13 cellular contexts compared by ENCODE assay signal in genomic region chr22:37098976-37099577, GRCh38. TPM values are rescaled to one million over a fixed set of nuclear protein-coding genes. Genes with fewer than 3 reads are reported as not detected.
DNase-seq lines count a peak whose midpoint lies in the region; ATAC-seq and TF ChIP-seq lines count a peak whose summit lies in the region.
"Had no signal": no experiment of that assay in that cellular context is flagged by ENCODE, and none has a peak within 500 bp of the region (broad histone marks: within the 10 kb centered on the region; RNA-seq: fewer than 3 reads in every experiment).

No MANE protein-coding gene starts in this region.

- H3K9me3 Mint-ChIP-seq in activated T-helper 17 cell treated with anti-CD3 and anti-CD28 coated beads, Interleukin-2, amount 50 U/mL, for 72 hours = no peaks in the 10 kb centered on the region
- H3K9me3 Mint-ChIP-seq in natural killer cell = no peaks in the 10 kb centered on the region

- no peak for ATAC-seq in activated T-helper 17 cell treated with anti-CD3 and anti-CD28 coated beads, Interleukin-2, amount 50 U/mL, for 72 hours (replicated peaks)
- peak in 2 of 3 donors; percentile 46 to 66 for ATAC-seq in natural killer cell

- intact Hi-C loops in natural killer cell (cut with micrococcal nuclease) = no loop called here

- H3K27ac Mint-ChIP-seq in activated T-helper 17 cell treated with anti-CD3 and anti-CD28 coated beads, Interleukin-2, amount 50 U/mL, for 72 hours = peak overlapping the region; percentile 84
- peak overlapping the region in 1 of 2 donors; percentile 35 for H3K27ac Mint-ChIP-seq in natural killer cell

- H3K27me3 Mint-ChIP-seq in activated T-helper 17 cell treated with anti-CD3 and anti-CD28 coated beads, Interleukin-2, amount 50 U/mL, for 72 hours = no peaks in the 10 kb centered on the region
- peaks cover 0 to 2% of the 10 kb centered on the region in 2 donors for H3K27me3 Mint-ChIP-seq in natural killer cell (ENCODE audit: low read depth in 2 of 2)

- H3K4me3 Mint-ChIP-seq in activated T-helper 17 cell treated with anti-CD3 and anti-CD28 coated beads, Interleukin-2, amount 50 U/mL, for 72 hours = peak overlapping the region; percentile 73
- no peak overlapping the region for H3K4me3 Mint-ChIP-seq in natural killer cell

- H3K36me3 Mint-ChIP-seq in activated T-helper 17 cell treated with anti-CD3 and anti-CD28 coated beads, Interleukin-2, amount 50 U/mL, for 72 hours (ENCODE audit: low read depth) = peaks cover 55% of the 10 kb centered on the region
- no peaks in the 10 kb centered on the region for H3K36me3 Mint-ChIP-seq in natural killer cell

- DNase-seq in NCI-H2107 treated with DMSO at 0.1 percent for 48 hours (lab: John Stamatoyannopoulos, UW; ENCODE audit: unreplicated experiment) = peak; percentile 12
- DNase-seq in NCI-H2107 (lab: John Stamatoyannopoulos, UW) = no peak
- DNase-seq in Kasumi-1 (lab: John Stamatoyannopoulos, UW) = peak; percentile 2 to 8
- DNase-seq in natural killer cell = no peak
- DNase-seq in stimulated activated CD4-positive, alpha-beta T cell treated with anti-CD3 and anti-CD28 coated beads, Interleukin-4, amount 100 ng/mL, for 1 hour = no peak
- no peak for DNase-seq in NCI-H510A (lab: John Stamatoyannopoulos, UW)
- no peak for DNase-seq in AG08395 (ENCODE audit: low spot score)
- DNase-seq: activated CD4-positive, alpha-beta T cell treated with anti-CD3 and anti-CD28 coated beads for 1 hour; KG1; kidney; ovary had no signal

- TF ChIP-seq CTCF in natural killer cell (IDR thresholded peaks at IDR 0.05) = no peak

- H3K4me1 Mint-ChIP-seq in activated T-helper 17 cell treated with anti-CD3 and anti-CD28 coated beads, Interleukin-2, amount 50 U/mL, for 72 hours = peaks cover 56% of the 10 kb centered on the region
- H3K4me1 Mint-ChIP-seq in natural killer cell = peaks cover 10 to 14% of the 10 kb centered on the region in 2 donors

RNA-seq across cellular contexts. Expression of gene TMPRSS6, which starts 10.4 kb away (rescaled TPM):
- 100 to 1,000 TPM in 1 of 2 donors, 10 to 100 TPM in 1; 86.6 to 343 TPM for total RNA-seq in activated T-helper 17 cell treated with anti-CD3 and anti-CD28 coated beads, Interleukin-2, amount 50 U/mL, for 72 hours
- 1 to 10 TPM; 1.1 to 4.7 (median 3.4) TPM for total RNA-seq in natural killer cell
- total RNA-seq: urinary bladder had no signal

RNA-seq across cellular contexts. Expression of gene KCTD17, which starts 47.5 kb away (rescaled TPM):
- 10 to 100 TPM; 39.4 to 41.9 TPM for total RNA-seq in activated T-helper 17 cell treated with anti-CD3 and anti-CD28 coated beads, Interleukin-2, amount 50 U/mL, for 72 hours
- total RNA-seq in natural killer cell = 10 to 100 TPM; 21.3 to 29.4 (median 22.9) TPM

RNA-seq across cellular contexts. Expression of gene IL2RB, which starts 50.6 kb away (rescaled TPM):
- 100 to 1,000 TPM; 425 to 498 TPM for total RNA-seq in activated T-helper 17 cell treated with anti-CD3 and anti-CD28 coated beads, Interleukin-2, amount 50 U/mL, for 72 hours
- 1,000 to 10,000 TPM in 2 of 3 donors, 100 to 1,000 TPM in 1; 905 to 1,386 (median 1,021) TPM for total RNA-seq in natural killer cell

Comparison
In these comparisons a context has a peak if more than half of its experiments do, and no peak if none do; other contexts are left out.
1. DNase-seq: peak in NCI-H2107 treated with DMSO at 0.1 percent for 48 hours (single experiment) and Kasumi-1 (2 of 2); none in NCI-H2107 (single experiment), natural killer cell (single experiment), stimulated activated CD4-positive, alpha-beta T cell treated with anti-CD3 and anti-CD28 coated beads, Interleukin-4, amount 100 ng/mL, for 1 hour (single experiment), NCI-H510A (single experiment) and AG08395 (single experiment).
2. RNA of gene TMPRSS6, which starts 10.4 kb away (total RNA-seq): 86.6 to 343 TPM in activated T-helper 17 cell treated with anti-CD3 and anti-CD28 coated beads, Interleukin-2, amount 50 U/mL, for 72 hours; 1.1 to 4.7 TPM in natural killer cell; every median in the first group is over 10 times any median in the second.